ENCODE assay signal across 8 cellular contexts in the genomic region with DNA sequence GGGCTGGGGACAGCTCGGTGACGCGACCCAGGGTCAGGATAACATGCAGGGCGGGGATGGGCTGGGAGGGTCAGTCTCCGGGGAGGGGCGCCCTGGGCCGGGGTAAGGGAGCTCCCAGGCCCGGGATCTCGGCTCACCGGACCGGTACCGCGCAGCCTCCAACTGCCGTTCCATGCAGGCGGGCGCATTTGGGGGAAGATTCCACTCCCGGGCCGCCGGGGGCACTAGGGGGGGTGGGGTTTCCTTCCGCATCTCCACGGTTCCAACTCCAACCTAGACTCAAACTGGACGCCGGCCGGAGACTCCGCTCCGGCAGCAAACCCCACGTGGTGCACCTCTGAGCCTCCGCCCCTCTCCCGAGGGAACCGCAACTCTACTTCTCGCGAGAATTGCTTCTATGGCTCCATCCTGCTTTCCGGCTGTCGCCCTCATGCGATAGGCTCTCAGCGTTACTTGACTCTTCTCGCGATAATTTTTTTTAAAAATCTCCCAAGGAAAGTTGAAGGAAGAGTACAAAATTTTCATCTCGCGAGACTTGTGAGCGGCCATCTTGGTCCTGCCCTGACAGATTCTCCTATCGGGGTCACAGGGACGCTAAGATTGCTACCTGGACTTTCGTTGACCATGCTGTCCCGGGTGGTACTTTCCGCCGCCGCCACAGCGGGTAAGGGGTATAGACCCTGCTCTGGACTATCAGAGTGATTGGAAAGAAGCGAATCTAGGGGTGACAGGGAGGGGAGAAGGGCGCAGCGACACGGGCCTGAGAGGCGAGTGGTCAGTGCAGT. TPM values are rescaled to one million over a fixed set of nuclear protein-coding genes. Genes with fewer than 3 reads are reported as not detected.
DNase-seq lines count a peak whose midpoint lies in the region; ATAC-seq and TF ChIP-seq lines count a peak whose summit lies in the region.

A gene with protein sequence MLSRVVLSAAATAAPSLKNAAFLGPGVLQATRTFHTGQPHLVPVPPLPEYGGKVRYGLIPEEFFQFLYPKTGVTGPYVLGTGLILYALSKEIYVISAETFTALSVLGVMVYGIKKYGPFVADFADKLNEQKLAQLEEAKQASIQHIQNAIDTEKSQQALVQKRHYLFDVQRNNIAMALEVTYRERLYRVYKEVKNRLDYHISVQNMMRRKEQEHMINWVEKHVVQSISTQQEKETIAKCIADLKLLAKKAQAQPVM (plus strand): TSS at position 547 of the 785 bp plus-strand sequence. CDS start 78 bp downstream, at position 625.
A gene (minus strand): TSS at position 339 of the 785 bp plus-strand sequence. CDS start 87 bp downstream, at position 252.

- no peaks in the 10 kb centered on the region for H3K9me3 Mint-ChIP-seq in activated T-helper 17 cell treated with anti-CD3 and anti-CD28 coated beads, Interleukin-2, amount 50 U/mL, for 72 hours
- H3K9me3 Mint-ChIP-seq in naive B cell = peaks cover 0 to 2% (median 0%) of the 10 kb centered on the region in 7 donors
- no peaks in the 10 kb centered on the region for H3K9me3 Mint-ChIP-seq in stimulated activated memory B cell treated with anti-CD40 and anti-IgM and Interleukin-4, amounts not matched to agents 10 μg/mL and 1 μg/mL and 100 μg/mL, for 72 hours

- no peaks in the 10 kb centered on the region for H3K27me3 Mint-ChIP-seq in activated T-helper 17 cell treated with anti-CD3 and anti-CD28 coated beads, Interleukin-2, amount 50 U/mL, for 72 hours
- H3K27me3 Mint-ChIP-seq in naive B cell = no peaks in the 10 kb centered on the region
- no peaks in the 10 kb centered on the region for H3K27me3 Mint-ChIP-seq in stimulated activated memory B cell treated with anti-CD40 and anti-IgM and Interleukin-4, amounts not matched to agents 10 μg/mL and 1 μg/mL and 100 μg/mL, for 72 hours

- POLR2A ChIA-PET in RWPE1 (lab: Yijun Ruan, JAX; ENCODE audit: low non-redundant PET) = no interaction called here

- TF ChIP-seq CTCF in LNCaP clone FGC (IDR thresholded peaks at IDR 0.05; ENCODE audit: control insufficient read depth, extremely low read depth, insufficient read depth) (no peak), RWPE1 (conservative IDR thresholded peaks at IDR 0.05; ENCODE audit: low read depth) (no peak)

- H3K36me3 Mint-ChIP-seq in activated T-helper 17 cell treated with anti-CD3 and anti-CD28 coated beads, Interleukin-2, amount 50 U/mL, for 72 hours (ENCODE audit: low read depth) = peaks cover 95% of the 10 kb centered on the region
- peaks cover 8 to 21% of the 10 kb centered on the region in 2 donors for H3K36me3 Mint-ChIP-seq in naive B cell
- peaks cover 38% of the 10 kb centered on the region for H3K36me3 Mint-ChIP-seq in stimulated activated memory B cell treated with anti-CD40 and anti-IgM and Interleukin-4, amounts not matched to agents 10 μg/mL and 1 μg/mL and 100 μg/mL, for 72 hours

- DNase-seq in Daoy (ENCODE audit: low read depth) = peak; percentile 99
- DNase-seq in GOT3 (lab: John Stamatoyannopoulos, UW) = peak; percentile 65
- peak; percentile 99 for DNase-seq in LNCaP clone FGC (ENCODE audit: low read depth)
- DNase-seq in RWPE1 (ENCODE audit: low spot score) = peak; percentile 99
- DNase-seq in fibroblast of gingiva (ENCODE audit: low read depth) = peak; percentile 99
- DNase-seq in naive B cell = peak; percentile 93

- ATAC-seq in activated T-helper 17 cell treated with anti-CD3 and anti-CD28 coated beads, Interleukin-2, amount 50 U/mL, for 72 hours (replicated peaks) = peak; percentile 98
- ATAC-seq in naive B cell (ENCODE audit: low read depth in 2 of 2) = peak; percentile 93
- peak; percentile 97 for ATAC-seq in stimulated activated memory B cell treated with anti-CD40 and anti-IgM and Interleukin-4, amounts not matched to agents 10 μg/mL and 1 μg/mL and 100 μg/mL, for 72 hours

- CTCF ChIA-PET in RWPE1 (lab: Yijun Ruan, JAX) = interaction anchor here (0.6 kb wide), 1 partner anchor 683 kb away, joined by 5 read pairs; no protein-coding TSS in a partner anchor

- H3K4me3 ChIP-seq in LNCaP clone FGC (ENCODE audit: low read depth, low read length) = peak within 1 kb of the TSS; percentile 83

- peaks cover 45% of the 10 kb centered on the region for H3K4me1 Mint-ChIP-seq in activated T-helper 17 cell treated with anti-CD3 and anti-CD28 coated beads, Interleukin-2, amount 50 U/mL, for 72 hours
- H3K4me1 Mint-ChIP-seq in naive B cell = peaks cover 45 to 80% (median 75%) of the 10 kb centered on the region in 3 donors
- peaks cover 67% of the 10 kb centered on the region for H3K4me1 Mint-ChIP-seq in stimulated activated memory B cell treated with anti-CD40 and anti-IgM and Interleukin-4, amounts not matched to agents 10 μg/mL and 1 μg/mL and 100 μg/mL, for 72 hours

- H3K4me3 Mint-ChIP-seq in activated T-helper 17 cell treated with anti-CD3 and anti-CD28 coated beads, Interleukin-2, amount 50 U/mL, for 72 hours = peak within 1 kb of the TSS; percentile 99
- H3K4me3 Mint-ChIP-seq in naive B cell = peak within 1 kb of the TSS; percentile 97 to 100 (median 100)
- H3K4me3 Mint-ChIP-seq in stimulated activated memory B cell treated with anti-CD40 and anti-IgM and Interleukin-4, amounts not matched to agents 10 μg/mL and 1 μg/mL and 100 μg/mL, for 72 hours = peak within 1 kb of the TSS; percentile 100

- H3K27ac Mint-ChIP-seq in activated T-helper 17 cell treated with anti-CD3 and anti-CD28 coated beads, Interleukin-2, amount 50 U/mL, for 72 hours = peak within 1 kb of the TSS; percentile 99
- peak within 1 kb of the TSS; percentile 87 to 100 (median 99) for H3K27ac Mint-ChIP-seq in naive B cell
- peak within 1 kb of the TSS; percentile 99 for H3K27ac Mint-ChIP-seq in stimulated activated memory B cell treated with anti-CD40 and anti-IgM and Interleukin-4, amounts not matched to agents 10 μg/mL and 1 μg/mL and 100 μg/mL, for 72 hours

- peak within 1 kb of the TSS; percentile 80 for H3K27ac ChIP-seq in RWPE1

RNA-seq across cellular contexts. Expression of the first gene that starts in this region (rescaled TPM):
- 722 and 890 TPM in 2 replicates for total RNA-seq in Daoy (2014; rRNA removed; shearing (Covaris generic))
- 100 to 1,000 TPM; 235 to 383 TPM for total RNA-seq in activated T-helper 17 cell treated with anti-CD3 and anti-CD28 coated beads, Interleukin-2, amount 50 U/mL, for 72 hours
- polyA plus RNA-seq in naive B cell (ENCODE audit: low read depth in 6 of 6) = 100 to 1,000 TPM; 356 to 441 (median 405) TPM

RNA-seq across cellular contexts. Expression of the second gene that starts in this region (rescaled TPM):
- total RNA-seq in Daoy (2014; rRNA removed; shearing (Covaris generic)) = 145 and 169 TPM in 2 replicates
- 10 to 100 TPM; 27.5 to 65.2 TPM for total RNA-seq in activated T-helper 17 cell treated with anti-CD3 and anti-CD28 coated beads, Interleukin-2, amount 50 U/mL, for 72 hours
- polyA plus RNA-seq in naive B cell (ENCODE audit: low read depth in 6 of 6) = 10 to 100 TPM; 46.4 to 61.2 (median 54.8) TPM

Comparison
In these comparisons a context has a peak if more than half of its experiments do, and no peak if none do; other contexts are left out.
1. Peak in every context shown above with its lines: DNase-seq, ATAC-seq, H3K4me3 ChIP-seq and H3K27ac ChIP-seq.